ENCODE assay signal across 23 cellular contexts in genomic region chr1:64033667-64034215, GRCh38.
DNase-seq lines count a peak whose midpoint lies in the region; ATAC-seq and TF ChIP-seq lines count a peak whose summit lies in the region.
"Had no signal": no experiment of that assay in that cellular context is flagged by ENCODE, and none has a peak within 500 bp of the region (broad histone marks: within the 10 kb centered on the region; RNA-seq: fewer than 3 reads in every experiment).

No MANE protein-coding gene starts in this region.

- H3K27ac ChIP-seq in aorta (ENCODE audit: low read depth in 1 of 2, low read length in 2 of 2) (peak overlapping the region in 1 of 2 donors; percentile 43), neural progenitor cell (no peak overlapping the region)
- H3K27ac ChIP-seq: 22Rv1, cardiac muscle cell, KMS-11, lower lobe of right lung, psoas muscle, upper lobe of right lung had no signal

- intact Hi-C loops in Right ventricle myocardium inferior (cut with DNase I): no loop called here
- intact Hi-C loops in cardiac septum (cut with DNase I): no loop called here
- intact Hi-C loops in aorta (cut with DNase I): no loop called here

- peaks cover 36% of the 10 kb centered on the region for H3K79me2 ChIP-seq in neural progenitor cell (ENCODE audit: low read depth)

- H4K20me1 ChIP-seq in neural progenitor cell (ENCODE audit: low read depth): peaks cover 4% of the 10 kb centered on the region

- no peak for DNase-seq in Right ventricle myocardium inferior (ENCODE audit: missing footprints)
- no peak for DNase-seq in cardiac septum (ENCODE audit: low spot score)
- DNase-seq in fibroblast of peridontal ligament (ENCODE audit: extremely low read depth): peak; percentile 90
- DNase-seq in mesothelial cell of epicardium (ENCODE audit: low spot score in 2 of 2, unreplicated experiment in 2 of 2): no peak
- DNase-seq in aorta: peak in 1 of 2 donors; percentile 59
- no peak for DNase-seq in neural progenitor cell (ENCODE audit: low spot score)
- no peak for DNase-seq in activated naive CD4-positive, alpha-beta T cell treated with anti-CD3 and anti-CD28 coated beads, Interleukin-2, amount 50 U/mL, for 72 hours (ENCODE audit: low spot score in 2 of 2)
- no peak for DNase-seq in NCI-H446 (lab: John Stamatoyannopoulos, UW)
- DNase-seq: activated CD4-positive, alpha-beta T cell treated with anti-CD3 and anti-CD28 coated beads, Interleukin-2, amount 50 U/mL, for 1 hour; activated naive CD4-positive, alpha-beta T cell treated with Interleukin-2 at 50 U/mL for 16 hours; activated T-cell treated with anti-CD3 and anti-CD28 coated beads for 4 hours; effector memory CD8-positive, alpha-beta T cell; foreskin melanocyte; lower lobe of right lung; naive B cell; NCI-H1436; psoas muscle; upper lobe of right lung had no signal

- H3K36me3 Mint-ChIP-seq in mesothelial cell of epicardium (peaks cover 30% of the 10 kb centered on the region), neural progenitor cell (peaks cover 4% of the 10 kb centered on the region)
- H3K36me3 Mint-ChIP-seq in activated naive CD4-positive, alpha-beta T cell treated with anti-CD3 and anti-CD28 coated beads, Interleukin-2, amount 50 U/mL, for 72 hours: no peaks in the 10 kb centered on the region
- H3K36me3 Mint-ChIP-seq: naive B cell; stimulated activated memory B cell treated with anti-CD40 and anti-IgM and Interleukin-4, amounts not matched to agents 10 μg/mL and 1 μg/mL and 100 μg/mL, for 72 hours had no signal

- no peaks in the 10 kb centered on the region for H3F3A ChIP-seq in neural progenitor cell (ENCODE audit: low read depth)

- H3K4me1 ChIP-seq in aorta (ENCODE audit: control insufficient read depth in 1 of 2, insufficient read depth in 2 of 2, low read length in 2 of 2): peaks cover 9 to 18% of the 10 kb centered on the region in 2 donors
- H3K4me1 ChIP-seq in neural progenitor cell: peaks cover 4% of the 10 kb centered on the region
- H3K4me1 ChIP-seq: HAP-1, upper lobe of right lung had no signal

- H3K36me3 ChIP-seq in aorta (ENCODE audit: control insufficient read depth in 1 of 2, insufficient read depth in 2 of 2, low read length in 1 of 2): no peaks in the 10 kb centered on the region
- H3K36me3 ChIP-seq in neural progenitor cell: peaks cover under 1% of the 10 kb centered on the region
- H3K36me3 ChIP-seq: cardiac muscle cell, HAP-1, lower lobe of right lung, upper lobe of right lung had no signal

- H3K27me3 Mint-ChIP-seq in mesothelial cell of epicardium (ENCODE audit: low read depth): no peaks in the 10 kb centered on the region
- H3K27me3 Mint-ChIP-seq in neural progenitor cell (ENCODE audit: insufficient read depth, low read depth): no peaks in the 10 kb centered on the region
- H3K27me3 Mint-ChIP-seq: naive B cell; stimulated activated memory B cell treated with anti-CD40 and anti-IgM and Interleukin-4, amounts not matched to agents 10 μg/mL and 1 μg/mL and 100 μg/mL, for 72 hours had no signal

- ATAC-seq in Right ventricle myocardium inferior (peak; percentile 67), aorta (ENCODE audit: low FRiP score) (peak; percentile 76)
- ATAC-seq in activated naive CD4-positive, alpha-beta T cell treated with anti-CD3 and anti-CD28 coated beads, Interleukin-2, amount 50 U/mL, for 72 hours: no peak
- ATAC-seq: effector memory CD8-positive, alpha-beta T cell; lower lobe of right lung; psoas muscle; stimulated activated memory B cell treated with anti-CD40 and anti-IgM and Interleukin-4, amounts not matched to agents 10 μg/mL and 1 μg/mL and 100 μg/mL, for 72 hours; upper lobe of right lung had no signal

- H3K4me1 Mint-ChIP-seq in mesothelial cell of epicardium: peaks cover 43% of the 10 kb centered on the region
- H3K4me1 Mint-ChIP-seq in neural progenitor cell: peaks cover 7% of the 10 kb centered on the region
- H3K4me1 Mint-ChIP-seq: naive B cell; stimulated activated memory B cell treated with anti-CD40 and anti-IgM and Interleukin-4, amounts not matched to agents 10 μg/mL and 1 μg/mL and 100 μg/mL, for 72 hours had no signal

- H3K9me3 ChIP-seq in aorta (ENCODE audit: control insufficient read depth, low read length): no peaks in the 10 kb centered on the region
- no peaks in the 10 kb centered on the region for H3K9me3 ChIP-seq in neural progenitor cell (ENCODE audit: low read depth)
- H3K9me3 ChIP-seq: HAP-1, lower lobe of right lung, psoas muscle, upper lobe of right lung had no signal

- H3K27me3 ChIP-seq in aorta (ENCODE audit: control insufficient read depth in 1 of 2, insufficient read depth in 2 of 2, low read length in 1 of 2) (no peaks in the 10 kb centered on the region), neural progenitor cell (no peaks in the 10 kb centered on the region)
- H3K27me3 ChIP-seq: cardiac muscle cell, upper lobe of right lung had no signal

- H3K9ac ChIP-seq in neural progenitor cell: no peak overlapping the region
- H3K9ac ChIP-seq: KMS-11 had no signal

- H3K4me3 Mint-ChIP-seq in mesothelial cell of epicardium: no peak overlapping the region
- no peak overlapping the region for H3K4me3 Mint-ChIP-seq in neural progenitor cell
- H3K4me3 Mint-ChIP-seq: effector memory CD8-positive, alpha-beta T cell; naive B cell; stimulated activated memory B cell treated with anti-CD40 and anti-IgM and Interleukin-4, amounts not matched to agents 10 μg/mL and 1 μg/mL and 100 μg/mL, for 72 hours had no signal

- peaks cover 19% of the 10 kb centered on the region for H3K9me3 Mint-ChIP-seq in mesothelial cell of epicardium
- H3K9me3 Mint-ChIP-seq in neural progenitor cell: peaks cover 2% of the 10 kb centered on the region
- H3K9me3 Mint-ChIP-seq in activated naive CD4-positive, alpha-beta T cell treated with anti-CD3 and anti-CD28 coated beads, Interleukin-2, amount 50 U/mL, for 72 hours: peaks cover 4% of the 10 kb centered on the region in 2 donors
- H3K9me3 Mint-ChIP-seq: effector memory CD8-positive, alpha-beta T cell had no signal

- H2AFZ ChIP-seq in neural progenitor cell (replicated peaks): no peak overlapping the region

- H3K27ac Mint-ChIP-seq in mesothelial cell of epicardium (peak overlapping the region; percentile 69), neural progenitor cell (no peak overlapping the region)
- H3K27ac Mint-ChIP-seq in activated naive CD4-positive, alpha-beta T cell treated with anti-CD3 and anti-CD28 coated beads, Interleukin-2, amount 50 U/mL, for 72 hours: no peak overlapping the region
- H3K27ac Mint-ChIP-seq: effector memory CD8-positive, alpha-beta T cell; stimulated activated memory B cell treated with anti-CD40 and anti-IgM and Interleukin-4, amounts not matched to agents 10 μg/mL and 1 μg/mL and 100 μg/mL, for 72 hours had no signal

- 3 to 5% methylated on average over 3 of the region's 3 CpGs for WGBS in aorta, 2 donors

- H3K4me3 ChIP-seq in aorta (ENCODE audit: low read length in 2 of 2): no peak overlapping the region
- no peak overlapping the region for H3K4me3 ChIP-seq in neural progenitor cell
- H3K4me3 ChIP-seq: cardiac muscle cell, HAP-1, lower lobe of right lung, psoas muscle, upper lobe of right lung had no signal

- TF ChIP-seq CTCF in mesothelial cell of epicardium (IDR thresholded peaks at IDR 0.05; ENCODE audit: unreplicated experiment) (no peak), neural progenitor cell (IDR thresholded peaks at IDR 0.05) (no peak)

- no peak overlapping the region for H3K4me2 ChIP-seq in neural progenitor cell
- H3K4me2 ChIP-seq: KMS-11 had no signal

Comparison
In these comparisons a context has a peak if more than half of its experiments do, and no peak if none do; other contexts are left out.
1. ATAC-seq: peak in Right ventricle myocardium inferior (single experiment) and aorta (single experiment); none in activated naive CD4-positive, alpha-beta T cell treated with anti-CD3 and anti-CD28 coated beads, Interleukin-2, amount 50 U/mL, for 72 hours (0 of 2).